In the genomic region with DNA sequence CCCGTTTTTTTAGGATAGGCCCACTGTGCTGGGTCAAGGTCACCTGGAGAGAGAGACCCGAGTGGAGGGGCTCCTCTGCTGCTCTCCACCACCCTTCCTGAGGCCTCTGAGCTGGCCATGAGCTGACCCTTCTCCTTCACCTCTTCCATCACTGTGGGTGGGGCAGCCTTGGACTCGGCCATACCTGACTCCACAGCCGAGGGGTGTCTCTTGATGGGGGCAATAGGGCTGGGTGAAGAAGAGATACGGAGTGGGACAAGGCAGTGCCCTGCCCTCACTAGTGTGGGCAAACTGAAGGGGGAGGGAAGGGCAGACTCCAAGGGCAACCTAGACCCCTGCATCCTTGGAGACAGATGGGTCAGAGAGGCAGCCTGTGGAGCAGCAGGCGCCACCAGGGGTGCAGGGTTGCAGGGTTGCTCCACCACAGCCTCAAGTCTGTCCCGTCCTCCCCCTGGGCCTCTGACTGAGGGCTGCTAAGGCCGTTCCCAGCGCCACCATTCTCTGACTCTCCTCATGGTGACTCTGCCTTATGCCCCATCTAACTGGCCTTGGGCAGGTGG, we compare ENCODE assay signal across 26 cellular contexts.
"Had no signal": no experiment of that assay in that cellular context is flagged by ENCODE, and none has a peak within 500 bp of the region (broad histone marks: within the 10 kb centered on the region; RNA-seq: fewer than 3 reads in every experiment).

No MANE protein-coding gene starts in this region.

- H2AFZ ChIP-seq: neural progenitor cell had no signal

- H3K36me3 Mint-ChIP-seq: immature natural killer cell; mesothelial cell of epicardium; naive B cell; natural killer cell; neural progenitor cell; stimulated activated effector memory CD8-positive, alpha-beta T cell treated with anti-CD3 and anti-CD28 coated beads, Interleukin-12 subunit alpha, Interleukin-12 subunit beta, amount 100 ng/mL, for 72 hours had no signal

- H3K4me3 Mint-ChIP-seq: immature natural killer cell; mesothelial cell of epicardium; naive B cell; natural killer cell; nephron progenitor cell; neural progenitor cell; stimulated activated effector memory CD8-positive, alpha-beta T cell treated with anti-CD3 and anti-CD28 coated beads, Interleukin-12 subunit alpha, Interleukin-12 subunit beta, amount 100 ng/mL, for 72 hours; stimulated activated naive CD8-positive, alpha-beta T cell treated with anti-CD3 and anti-CD28 coated beads, Interleukin-15, Interleukin-2, amounts not matched to agents 100 ng/mL and 50 ng/mL, for 24 hours had no signal

- H3K27me3 ChIP-seq: pancreas, suprapubic skin, tibial artery, uterus had no signal

- H3K27ac ChIP-seq: heart left ventricle, left lung, neural progenitor cell, pancreas, skin epidermis, suprapubic skin, thoracic aorta, tibial artery, uterus had no signal

- ATAC-seq: heart left ventricle; left colon; left lung; natural killer cell; pancreas; right cardiac atrium; sciatic nerve; stimulated activated effector memory CD8-positive, alpha-beta T cell treated with anti-CD3 and anti-CD28 coated beads, Interleukin-12 subunit alpha, Interleukin-12 subunit beta, amount 100 ng/mL, for 72 hours had no signal

- H3K9me3 ChIP-seq: heart left ventricle, left lung, pancreas, suprapubic skin, thoracic aorta, tibial artery, uterus had no signal

- H3K4me1 Mint-ChIP-seq: immature natural killer cell had no signal

- H3K27ac Mint-ChIP-seq: immature natural killer cell; mesothelial cell of epicardium; natural killer cell; nephron progenitor cell; neural progenitor cell; stimulated activated effector memory CD8-positive, alpha-beta T cell treated with anti-CD3 and anti-CD28 coated beads, Interleukin-12 subunit alpha, Interleukin-12 subunit beta, amount 100 ng/mL, for 72 hours; stimulated activated naive CD8-positive, alpha-beta T cell treated with anti-CD3 and anti-CD28 coated beads, Interleukin-15, Interleukin-2, amounts not matched to agents 100 ng/mL and 50 ng/mL, for 24 hours had no signal

- H3K4me1 ChIP-seq: left lung, uterus had no signal

- H3K4me3 ChIP-seq: heart left ventricle, left lung, lung, neural progenitor cell, pancreas, skin epidermis, suprapubic skin, thoracic aorta, tibial artery, uterus had no signal

- H3K9me3 Mint-ChIP-seq: immature natural killer cell; mesothelial cell of epicardium; naive B cell; natural killer cell; nephron progenitor cell; neural progenitor cell; stimulated activated effector memory CD8-positive, alpha-beta T cell treated with anti-CD3 and anti-CD28 coated beads, Interleukin-12 subunit alpha, Interleukin-12 subunit beta, amount 100 ng/mL, for 72 hours; stimulated activated naive CD8-positive, alpha-beta T cell treated with anti-CD3 and anti-CD28 coated beads, Interleukin-15, Interleukin-2, amounts not matched to agents 100 ng/mL and 50 ng/mL, for 24 hours had no signal

- H3K4me2 ChIP-seq: neural progenitor cell had no signal

- DNase-seq: heart left ventricle; hypothalamus; immature natural killer cell; kidney; left colon; mesendoderm; naive B cell; natural killer cell; nephron progenitor cell; pancreas; right cardiac atrium; stimulated activated CD4-positive, alpha-beta T cell treated with anti-CD3 and anti-CD28 coated beads, Interleukin-4, amount 100 ng/mL, for 24 hours; stimulated activated naive CD4-positive, alpha-beta T cell; tibial artery; trophoblast cell; uterus had no signal

- H3K9ac ChIP-seq: neural progenitor cell had no signal

- H3K36me3 ChIP-seq: heart left ventricle, left lung, neural progenitor cell, pancreas, suprapubic skin, thoracic aorta, tibial artery, uterus had no signal
